In the genomic region with DNA sequence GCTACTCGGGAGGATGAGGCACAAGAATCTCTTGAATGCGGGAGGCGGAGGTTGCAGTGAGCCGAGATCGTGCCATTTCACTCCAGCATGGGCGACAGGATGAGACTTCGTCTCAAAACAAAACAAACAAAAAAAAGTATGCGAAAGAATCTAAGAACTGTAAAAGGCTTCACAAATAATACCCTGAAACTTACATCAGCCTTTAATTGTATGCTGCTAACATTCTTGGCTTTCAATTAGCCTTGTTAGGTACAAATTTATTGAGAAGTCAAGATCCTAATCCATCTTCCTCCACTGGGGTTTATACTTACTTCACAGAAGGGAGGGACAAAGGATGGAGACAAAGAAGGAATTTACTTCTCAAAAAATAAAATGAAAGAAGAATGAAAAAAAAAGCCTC, we compare ENCODE assay signal across 28 cellular contexts.
"Had no signal": no experiment of that assay in that cellular context is flagged by ENCODE, and none has a peak within 500 bp of the region (broad histone marks: within the 10 kb centered on the region; RNA-seq: fewer than 3 reads in every experiment).

No MANE protein-coding gene starts in this region.

- H3K4me3 ChIP-seq: adrenal gland, body of pancreas, breast epithelium had no signal

- H3K27ac ChIP-seq: adrenal gland, body of pancreas, brain microvascular endothelial cell, breast epithelium, WERI-Rb-1 had no signal

- FAIRE-seq: astrocyte had no signal

- H3K36me3 ChIP-seq: adrenal gland, brain microvascular endothelial cell, breast epithelium, WERI-Rb-1 had no signal

- H3K27me3 ChIP-seq: adrenal gland, body of pancreas, breast epithelium had no signal

- H3K4me1 ChIP-seq: adrenal gland, body of pancreas, breast epithelium had no signal

- DNase-seq: activated CD4-positive, alpha-beta memory T cell treated with anti-CD3 and anti-CD28 coated beads, Interleukin-2, amount 10 ng/mL, durations not matched to agents 7 days and 5 days; activated CD4-positive, alpha-beta T cell treated with anti-CD3 and anti-CD28 coated beads for 1 hour; activated CD4-positive, alpha-beta T cell treated with anti-CD3 and anti-CD28 coated beads for 36 hours; activated CD4-positive, alpha-beta T cell treated with anti-CD3 and anti-CD28 coated beads for 48 hours; activated CD4-positive, alpha-beta T cell treated with anti-CD3 and anti-CD28 coated beads, Interleukin-2, amount 10 ng/mL, durations not matched to agents 7 days and 5 days; activated CD4-positive, alpha-beta T cell treated with anti-CD3 and anti-CD28 coated beads, Interleukin-2, amount 50 U/mL, for 48 hours; activated CD4-positive, CD25-positive, alpha-beta regulatory T cell; activated CD8-positive, alpha-beta memory T cell treated with anti-CD3 and anti-CD28 coated beads, Interleukin-2, amount 50 U/mL, for 4 hours; activated gamma-delta T cell; activated naive CD4-positive, alpha-beta T cell treated with anti-CD3 and anti-CD28 coated beads, Interleukin-2, amount 10 ng/mL, durations not matched to agents 7 days and 5 days; activated naive CD4-positive, alpha-beta T cell treated with Interleukin-2 at 50 U/mL for 16 hours; activated naive CD8-positive, alpha-beta T cell treated with anti-CD3 and anti-CD28 coated beads for 36 hours; activated T-cell treated with anti-CD3 and anti-CD28 coated beads for 4 hours; activated T-cell treated with anti-CD3 and anti-CD28 coated beads, Interleukin-2, amount 50 U/mL, for 1 hour; activated T-cell treated with anti-CD3 and anti-CD28 coated beads, Interleukin-2, amount 50 U/mL, for 4 hours; activated T-cell treated with anti-CD3 and anti-CD28 coated beads, Interleukin-2, amount 50 U/mL, for 72 hours; adrenal gland; amniotic stem cell; aorta; body of pancreas; brain microvascular endothelial cell; central memory CD4-positive, alpha-beta T cell; T-helper 1 cell; T-helper 2 cell; T-helper 9 cell; WERI-Rb-1 had no signal

- H3K9me3 ChIP-seq: adrenal gland, body of pancreas, breast epithelium had no signal
